ENCODE assay signal across 1 cellular context in the genomic region with DNA sequence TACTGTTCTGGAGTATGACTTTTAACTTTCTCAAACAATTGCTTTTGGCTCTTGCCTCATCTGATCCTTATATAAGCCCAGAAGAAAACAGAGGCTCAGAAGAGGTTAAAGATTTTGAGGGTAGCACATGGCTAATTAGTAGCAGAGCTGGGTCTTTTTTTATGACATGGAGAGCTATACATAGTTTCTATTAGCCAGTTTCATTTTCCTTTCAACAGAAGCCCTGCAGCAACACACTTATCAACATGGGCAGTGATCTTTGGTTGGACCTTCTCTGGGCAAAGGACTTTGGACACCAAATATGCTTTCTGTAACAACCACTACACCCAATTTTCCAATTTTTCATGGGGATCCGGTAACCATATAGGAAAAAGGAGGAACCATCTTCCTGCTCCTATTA.
TF ChIP-seq lines count a peak whose summit lies in the region.

No MANE protein-coding gene starts in this region.

TF ChIP-seq in GM12878, 131 proteins besides CTCF, POLR2A, EP300 and RAD21 (continued from another document):
- TF ChIP-seq, protein P1, sequence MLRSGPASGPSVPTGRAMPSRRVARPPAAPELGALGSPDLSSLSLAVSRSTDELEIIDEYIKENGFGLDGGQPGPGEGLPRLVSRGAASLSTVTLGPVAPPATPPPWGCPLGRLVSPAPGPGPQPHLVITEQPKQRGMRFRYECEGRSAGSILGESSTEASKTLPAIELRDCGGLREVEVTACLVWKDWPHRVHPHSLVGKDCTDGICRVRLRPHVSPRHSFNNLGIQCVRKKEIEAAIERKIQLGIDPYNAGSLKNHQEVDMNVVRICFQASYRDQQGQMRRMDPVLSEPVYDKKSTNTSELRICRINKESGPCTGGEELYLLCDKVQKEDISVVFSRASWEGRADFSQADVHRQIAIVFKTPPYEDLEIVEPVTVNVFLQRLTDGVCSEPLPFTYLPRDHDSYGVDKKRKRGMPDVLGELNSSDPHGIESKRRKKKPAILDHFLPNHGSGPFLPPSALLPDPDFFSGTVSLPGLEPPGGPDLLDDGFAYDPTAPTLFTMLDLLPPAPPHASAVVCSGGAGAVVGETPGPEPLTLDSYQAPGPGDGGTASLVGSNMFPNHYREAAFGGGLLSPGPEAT (IDR thresholded peaks at IDR 0.05; ENCODE audit: low read depth) = peak; percentile 56; the same call in 1 of the 2 replicates
- TF ChIP-seq BCL3 (IDR thresholded peaks at IDR 0.05; ENCODE audit: borderline replicate concordance, insufficient read depth, low read depth, low read length, poor library complexity, severe bottlenecking) (no peak), MLLT1 (IDR thresholded peaks at IDR 0.05) (peak; percentile 32; the same call in 1 of the 2 replicates)
TF ChIP-seq in GM12878: peak in this region for 13.
